In the genomic region with DNA sequence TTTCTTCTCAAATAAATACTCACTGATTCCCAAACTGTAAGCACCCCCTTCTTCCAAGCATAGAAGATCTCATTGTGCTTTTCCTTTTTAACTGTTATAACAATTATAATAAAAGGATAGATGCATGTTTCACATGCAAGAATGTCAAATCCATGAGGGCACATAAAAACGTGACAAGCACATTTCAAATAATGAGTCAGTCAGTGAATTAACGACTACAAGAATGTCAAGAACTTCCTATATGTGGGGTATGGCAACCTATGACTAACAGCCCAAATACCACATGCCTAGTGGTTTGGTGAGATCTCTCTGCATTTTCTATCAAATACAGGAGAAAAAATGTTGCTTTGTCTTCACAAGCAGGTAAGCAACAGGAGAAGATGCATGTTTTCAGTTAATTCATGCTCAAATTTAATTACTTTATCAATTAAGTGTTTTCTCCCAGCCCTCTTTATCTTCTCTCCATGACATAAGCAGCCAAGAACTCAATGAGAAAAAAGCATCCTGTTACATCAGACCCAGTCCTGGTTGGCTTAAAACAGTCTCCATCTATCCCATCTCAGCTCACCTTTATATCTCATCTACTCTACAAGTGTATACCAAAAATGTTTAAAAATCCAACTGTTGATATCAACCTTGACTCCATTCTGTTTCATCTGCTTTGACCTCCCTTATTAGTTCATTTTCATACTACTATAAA, we compare ENCODE assay signal across 15 cellular contexts.
A peak's percentile ranks its signal among the peaks of the same experiment; 100 is the strongest.
DNase-seq lines count a peak whose midpoint lies in the region; ATAC-seq, FAIRE-seq and TF ChIP-seq lines count a peak whose summit lies in the region.
"Had no signal": no experiment of that assay in that cellular context is flagged by ENCODE, and none has a peak within 500 bp of the region (broad histone marks: within the 10 kb centered on the region; RNA-seq: fewer than 3 reads in every experiment).

No MANE protein-coding gene starts in this region.

- ATAC-seq in pancreas (no peak), HG02571 (IDR thresholded peaks at IDR 0.05; ENCODE audit: unreplicated experiment) (no peak)
- ATAC-seq: activated T-cell treated with anti-CD3 and anti-CD28 coated beads, Interleukin-2, amount 50 U/mL, for 4 hours had no signal

- H3K27ac ChIP-seq in mammary epithelial cell (ENCODE audit: insufficient read depth, low read depth, low read length) (no peak overlapping the region), pancreas (no peak overlapping the region)
- H3K27ac ChIP-seq: HL-60, PC-9, upper lobe of left lung had no signal

- no peaks in the 10 kb centered on the region for H4K20me1 ChIP-seq in mammary epithelial cell (ENCODE audit: insufficient read depth, low read length)

- H3K4me1 ChIP-seq in mammary epithelial cell (ENCODE audit: insufficient read depth, low read length), result peaks cover 13% of the 10 kb centered on the region
- no peaks in the 10 kb centered on the region for H3K4me1 ChIP-seq in pancreas
- H3K4me1 ChIP-seq: upper lobe of left lung had no signal

- intact Hi-C loops in mammary epithelial cell (cut with micrococcal nuclease), result loop anchor here (5.0 to 10.0 kb wide), 2 partner anchors 302 to 1035 kb away; no protein-coding TSS in a partner anchor
- intact Hi-C loops in pancreas (cut with DNase I), result no loop called here

- 0% methylated on average over 2 of the region's 2 CpGs for WGBS in mammary epithelial cell (ENCODE audit: low coverage, missing lambda C conversion rate)
- 44 to 58% methylated on average over 2 of the region's 2 CpGs for WGBS in pancreas, 2 donors

- H3K36me3 ChIP-seq in mammary epithelial cell (ENCODE audit: insufficient read depth, low read length), result no peaks in the 10 kb centered on the region
- H3K36me3 ChIP-seq in kidney epithelial cell (ENCODE audit: control insufficient read depth, insufficient read depth, low read length), result no peaks in the 10 kb centered on the region
- no peaks in the 10 kb centered on the region for H3K36me3 ChIP-seq in pancreas
- H3K36me3 ChIP-seq: upper lobe of left lung had no signal

- H3K9me3 ChIP-seq in mammary epithelial cell (replicated peaks; ENCODE audit: insufficient read depth, low read length), result no peaks in the 10 kb centered on the region
- H3K9me3 ChIP-seq in pancreas, result no peaks in the 10 kb centered on the region
- H3K9me3 ChIP-seq: upper lobe of left lung had no signal

- dilution Hi-C loops in mammary epithelial cell (cut with HindIII; ENCODE audit: low sequenced_read_pairs), result no loop called here

- H2AFZ ChIP-seq in mammary epithelial cell (ENCODE audit: low read depth, low read length), result peak overlapping the region; percentile 45
- H2AFZ ChIP-seq: PC-9 had no signal

- H3K4me2 ChIP-seq in mammary epithelial cell (ENCODE audit: insufficient read depth, low read depth, low read length), result peak overlapping the region; percentile 50
- H3K4me2 ChIP-seq: PC-9 had no signal

- H3K4me3 ChIP-seq in mammary epithelial cell (replicated peaks in 1 of 3; ENCODE audit: insufficient read depth in 1 of 3, low read depth in 2 of 3, low read length in 3 of 3) (no peak overlapping the region), kidney epithelial cell (ENCODE audit: low read depth, low read length) (no peak overlapping the region), pancreas (no peak overlapping the region)
- H3K4me3 ChIP-seq: PC-9, upper lobe of left lung had no signal

- no peak for FAIRE-seq in HTR-8/SVneo (lab: Jason Lieb, UNC)
- no peak for FAIRE-seq in pancreas (lab: Jason Lieb, UNC)
- FAIRE-seq: D721Med, GM12892 had no signal

- H3K79me2 ChIP-seq in mammary epithelial cell (ENCODE audit: insufficient read depth, low read length), result no peaks in the 10 kb centered on the region

- DNase-seq in AG08396 (ENCODE audit: low spot score), result peak; percentile 81
- DNase-seq in HTR-8/SVneo (ENCODE audit: insufficient read length, low spot score), result peak; percentile 53
- peak; percentile 60 for DNase-seq in mammary epithelial cell
- peak; percentile 77 for DNase-seq in kidney epithelial cell (ENCODE audit: low read depth)
- no peak for DNase-seq in pancreas
- DNase-seq in cerebellar nuclear complex (lab: John Stamatoyannopoulos, UW), result no peak
- no peak for DNase-seq in NCI-H345 (lab: John Stamatoyannopoulos, UW)
- DNase-seq: activated T-cell treated with anti-CD3 and anti-CD28 coated beads, Interleukin-2, amount 50 U/mL, for 4 hours; retina; upper lobe of left lung had no signal

- H3K27me3 ChIP-seq in mammary epithelial cell (ENCODE audit: insufficient read depth, low read length) (no peaks in the 10 kb centered on the region), kidney epithelial cell (ENCODE audit: control insufficient read depth, insufficient read depth, low read length) (no peaks in the 10 kb centered on the region), pancreas (no peaks in the 10 kb centered on the region)
- H3K27me3 ChIP-seq: upper lobe of left lung had no signal

- in situ Hi-C loops in mammary epithelial cell (cut with MboI; ENCODE audit: low sequenced_read_pairs in 2 of 2), result no loop called here

- H3K9ac ChIP-seq in mammary epithelial cell (ENCODE audit: insufficient read depth, low read length), result no peak overlapping the region

- CTCF ChIA-PET in mammary epithelial cell (lab: Charles Lee; ENCODE audit: low non-redundant PET), result no interaction called here

- BruUV-seq in mammary epithelial cell (replicated peaks; lab: Mats Ljungman, UMichigan), result no TSS peak

- TF ChIP-seq CTCF in mammary epithelial cell (conservative IDR thresholded peaks at IDR 0.05 in 1 of 2, IDR thresholded peaks at IDR 0.05 in 1 of 2; ENCODE audit: extremely low read depth in 1 of 2, insufficient read depth in 1 of 2, low read depth in 1 of 2, low read length in 2 of 2) (no peak), kidney epithelial cell (IDR thresholded peaks at IDR 0.05; ENCODE audit: insufficient read depth, low read length, poor library complexity, severe bottlenecking) (no peak), pancreas (IDR thresholded peaks at IDR 0.05) (no peak)

Comparison
In these comparisons a context has a peak if more than half of its experiments do, and no peak if none do; other contexts are left out.
1. DNase-seq: peak in AG08396 (single experiment), HTR-8/SVneo (single experiment), mammary epithelial cell (single experiment) and kidney epithelial cell (single experiment); none in pancreas (0 of 6), cerebellar nuclear complex (0 of 2) and NCI-H345 (single experiment).